2 cellular contexts compared by ENCODE assay signal in genomic region chr10:89590326-89590725, GRCh38.
A peak's percentile ranks its signal among the peaks of the same experiment; 100 is the strongest.
TF ChIP-seq lines count a peak whose summit lies in the region.

No MANE protein-coding gene starts in this region.

TF ChIP-seq in HepG2, 621 proteins besides CTCF, POLR2A, EP300 and RAD21:
- TF ChIP-seq, protein P1, sequence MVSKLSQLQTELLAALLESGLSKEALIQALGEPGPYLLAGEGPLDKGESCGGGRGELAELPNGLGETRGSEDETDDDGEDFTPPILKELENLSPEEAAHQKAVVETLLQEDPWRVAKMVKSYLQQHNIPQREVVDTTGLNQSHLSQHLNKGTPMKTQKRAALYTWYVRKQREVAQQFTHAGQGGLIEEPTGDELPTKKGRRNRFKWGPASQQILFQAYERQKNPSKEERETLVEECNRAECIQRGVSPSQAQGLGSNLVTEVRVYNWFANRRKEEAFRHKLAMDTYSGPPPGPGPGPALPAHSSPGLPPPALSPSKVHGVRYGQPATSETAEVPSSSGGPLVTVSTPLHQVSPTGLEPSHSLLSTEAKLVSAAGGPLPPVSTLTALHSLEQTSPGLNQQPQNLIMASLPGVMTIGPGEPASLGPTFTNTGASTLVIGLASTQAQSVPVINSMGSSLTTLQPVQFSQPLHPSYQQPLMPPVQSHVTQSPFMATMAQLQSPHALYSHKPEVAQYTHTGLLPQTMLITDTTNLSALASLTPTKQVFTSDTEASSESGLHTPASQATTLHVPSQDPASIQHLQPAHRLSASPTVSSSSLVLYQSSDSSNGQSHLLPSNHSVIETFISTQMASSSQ (IDR thresholded peaks at IDR 0.05; ENCODE audit: low read depth): no peak
- TF ChIP-seq, protein P1 (CRISPR knock-in tag; IDR thresholded peaks at IDR 0.05; ENCODE audit: borderline replicate concordance): no peak
- TF ChIP-seq MAFF (IDR thresholded peaks at IDR 0.05; ENCODE audit: low read depth, low read length) (peak; percentile 96), MAFK (conservative IDR thresholded peaks at IDR 0.05 in 1 of 2, IDR thresholded peaks at IDR 0.05 in 1 of 2; ENCODE audit: low read length in 2 of 2) (peak; percentile 93 to 97), SSRP1 (CRISPR knock-in tag; IDR thresholded peaks at IDR 0.05) (no peak), NFE2L2 (IDR thresholded peaks at IDR 0.05; ENCODE audit: low read length) (peak; percentile 61), RFXANK (CRISPR knock-in tag; IDR thresholded peaks at IDR 0.05) (no peak)
TF ChIP-seq in HepG2: peak in this region for 3.

TF ChIP-seq in H1, 55 proteins besides CTCF, POLR2A, EP300 and RAD21:
- TF ChIP-seq SAP30 (IDR thresholded peaks at IDR 0.05; ENCODE audit: insufficient read depth, insufficient replicate concordance, low read length) (no peak), MAFK (IDR thresholded peaks at IDR 0.05; ENCODE audit: low read depth, low read length) (peak; percentile 80)
